10 cellular contexts compared by ENCODE assay signal in genomic region chr14:74610199-74610865, GRCh38. TPM values are rescaled to one million over a fixed set of nuclear protein-coding genes. Genes with fewer than 3 reads are reported as not detected.
DNase-seq lines count a peak whose midpoint lies in the region; ATAC-seq and TF ChIP-seq lines count a peak whose summit lies in the region.
"Had no signal": no experiment of that assay in that cellular context is flagged by ENCODE, and none has a peak within 500 bp of the region (broad histone marks: within the 10 kb centered on the region; RNA-seq: fewer than 3 reads in every experiment).

No MANE protein-coding gene starts in this region.

- H3K4me1 ChIP-seq in heart right ventricle (peaks cover 3 to 48% (median 15%) of the 10 kb centered on the region in 9 donors), mammary epithelial cell (ENCODE audit: insufficient read depth, low read length) (peaks cover 54% of the 10 kb centered on the region), vagina (peaks cover 63% of the 10 kb centered on the region)

- no peak overlapping the region for H3K9ac ChIP-seq in mammary epithelial cell (ENCODE audit: insufficient read depth, low read length)

- ATAC-seq in heart right ventricle (no peak), left cardiac atrium (no peak), GM18873 (IDR thresholded peaks at IDR 0.05; ENCODE audit: low FRiP score, unreplicated experiment) (no peak)

- in situ Hi-C loops in mammary epithelial cell (cut with MboI; ENCODE audit: low sequenced_read_pairs in 2 of 2) = loop anchor here in 1 of 2 donors (25.0 kb wide), 1 partner anchor 177 kb away; no protein-coding TSS in a partner anchor

- TF ChIP-seq CTCF in heart right ventricle (IDR thresholded peaks at IDR 0.05) (no peak), mammary epithelial cell (conservative IDR thresholded peaks at IDR 0.05 in 1 of 2, IDR thresholded peaks at IDR 0.05 in 1 of 2; ENCODE audit: extremely low read depth in 1 of 2, insufficient read depth in 1 of 2, low read depth in 1 of 2, low read length in 2 of 2) (no peak), mesothelial cell of epicardium (IDR thresholded peaks at IDR 0.05; ENCODE audit: unreplicated experiment) (no peak), vagina (IDR thresholded peaks at IDR 0.05) (no peak)

- no peaks in the 10 kb centered on the region for H3K36me3 Mint-ChIP-seq in mesothelial cell of epicardium

- dilution Hi-C loops in mammary epithelial cell (cut with HindIII; ENCODE audit: low sequenced_read_pairs) = no loop called here

- intact Hi-C loops in heart right ventricle (cut with DNase I) (loop anchor here in 4 of 10 donors (5.0 to 10.0 kb wide), 5 partner anchors 57 to 246 kb away; partner anchors contain the start of genes AREL1 (in 1 of the 4), FCF1 (in 1 of the 4), ISCA2 (in 1 of the 4) and NPC2 (in 1 of the 4)), left cardiac atrium (cut with DNase I) (loop anchor here (5.0 to 10.0 kb wide), 4 partner anchors 94 to 246 kb away; no protein-coding TSS in a partner anchor), mammary epithelial cell (cut with micrococcal nuclease) (loop anchor here (5.0 kb wide), 1 partner anchor 37 kb away; no protein-coding TSS in a partner anchor), vagina (cut with DNase I) (loop anchor here (5.0 kb wide), 1 partner anchor 102 kb away; the partner anchor contains the start of genes AREL1 and FCF1)

- peak overlapping the region in 4 of 10 donors; percentile 71 to 86 (median 77) for H3K27ac ChIP-seq in heart right ventricle
- no peak overlapping the region for H3K27ac ChIP-seq in mammary epithelial cell (ENCODE audit: insufficient read depth, low read depth, low read length)
- H3K27ac ChIP-seq in vagina = peak overlapping the region; percentile 72
- H3K27ac ChIP-seq: epithelial cell of prostate had no signal

- H3K9me3 ChIP-seq in heart right ventricle = no peaks in the 10 kb centered on the region
- no peaks in the 10 kb centered on the region for H3K9me3 ChIP-seq in mammary epithelial cell (replicated peaks; ENCODE audit: insufficient read depth, low read length)
- H3K9me3 ChIP-seq in vagina = no peaks in the 10 kb centered on the region

- H3K9me3 Mint-ChIP-seq in mesothelial cell of epicardium = no peaks in the 10 kb centered on the region

- TF ChIP-seq POLR2A in vagina (IDR thresholded peaks at IDR 0.05) = no peak

- CTCF ChIA-PET in mammary epithelial cell (lab: Charles Lee; ENCODE audit: low non-redundant PET) = interaction anchor here (1.9 kb wide), 1 partner anchor 37 kb away, joined by 17 read pairs; no protein-coding TSS in a partner anchor

- peaks cover 75% of the 10 kb centered on the region for H3K79me2 ChIP-seq in mammary epithelial cell (ENCODE audit: insufficient read depth, low read length)

- 74 to 75% methylated on average over 26 of the region's 26 CpGs for WGBS in heart right ventricle, 2 donors
- WGBS in mammary epithelial cell (ENCODE audit: low coverage, missing lambda C conversion rate) = 67% methylated on average over 12 of the region's 26 CpGs

- H3K27me3 ChIP-seq in heart right ventricle (peaks cover 0 to 34% (median 19%) of the 10 kb centered on the region in 7 donors), mammary epithelial cell (ENCODE audit: insufficient read depth, low read length) (no peaks in the 10 kb centered on the region), vagina (no peaks in the 10 kb centered on the region)

- H3K27me3 Mint-ChIP-seq in mesothelial cell of epicardium (ENCODE audit: low read depth) = peaks cover 56% of the 10 kb centered on the region

- no peak overlapping the region for H3K27ac Mint-ChIP-seq in mesothelial cell of epicardium

- no TSS peak for BruUV-seq in mammary epithelial cell (replicated peaks; lab: Mats Ljungman, UMichigan)

- peak overlapping the region; percentile 26 for H3K4me3 Mint-ChIP-seq in mesothelial cell of epicardium

- H3K36me3 ChIP-seq in heart right ventricle (no peaks in the 10 kb centered on the region), mammary epithelial cell (ENCODE audit: insufficient read depth, low read length) (no peaks in the 10 kb centered on the region), vagina (no peaks in the 10 kb centered on the region)

- peak overlapping the region; percentile 63 for H2AFZ ChIP-seq in mammary epithelial cell (ENCODE audit: low read depth, low read length)

- H3K4me1 Mint-ChIP-seq in mesothelial cell of epicardium = no peaks in the 10 kb centered on the region

- DNase-seq in heart right ventricle = no peak
- DNase-seq in left cardiac atrium = no peak
- no peak for DNase-seq in mammary epithelial cell
- no peak for DNase-seq in mesothelial cell of epicardium (ENCODE audit: low spot score in 2 of 2, unreplicated experiment in 2 of 2)
- no peak for DNase-seq in vagina (ENCODE audit: extremely low spot score in 2 of 2)
- no peak for DNase-seq in NCI-H1930 (lab: John Stamatoyannopoulos, UW)
- DNase-seq in NCI-H1048 (lab: John Stamatoyannopoulos, UW) = no peak
- DNase-seq: T1000 had no signal

- H4K20me1 ChIP-seq in mammary epithelial cell (ENCODE audit: insufficient read depth, low read length) = no peaks in the 10 kb centered on the region

- H3K4me3 ChIP-seq in heart right ventricle = peak overlapping the region in 9 of 10 donors; percentile 60 to 86 (median 68)
- H3K4me3 ChIP-seq in mammary epithelial cell (replicated peaks in 1 of 3; ENCODE audit: insufficient read depth in 1 of 3, low read depth in 2 of 3, low read length in 3 of 3) = peak overlapping the region; percentile 2 to 70 (median 64)
- peak overlapping the region; percentile 62 to 71 for H3K4me3 ChIP-seq in vagina

- H3K4me2 ChIP-seq in mammary epithelial cell (ENCODE audit: insufficient read depth, low read depth, low read length) = peak overlapping the region; percentile 89

RNA-seq across cellular contexts. Expression of gene LTBP2, which starts 1.7 kb away (rescaled TPM):
- total RNA-seq in heart right ventricle (10 to 100 TPM in 9 of 10 donors, 1 to 10 TPM in 1; 7.1 to 50.3 (median 18.5) TPM), left cardiac atrium (10 to 100 TPM; 25.4 to 43.3 TPM), mammary epithelial cell (100 to 1,000 TPM; 104 to 322 TPM), mesothelial cell of epicardium (2.9 to 3.4 TPM (median 3.4 TPM) in 3 replicates), vagina (52.5 TPM)
- polyA plus RNA-seq in heart right ventricle (1 to 10 TPM; 3.5 TPM), mammary epithelial cell (56.3 TPM)
- 131 TPM for polyA minus RNA-seq in mammary epithelial cell
